Comparison of ENCODE assay signal across 1 cellular context in genomic region chr9:133458643-133459312, GRCh38.
TF ChIP-seq lines count a peak whose summit lies in the region.

No MANE protein-coding gene starts in this region.

TF ChIP-seq in IMR-90, 13 proteins besides CTCF, POLR2A, EP300 and RAD21:
- TF ChIP-seq CHD1 (IDR thresholded peaks at IDR 0.05; ENCODE audit: low read depth, low read length): no peak
- no peak for TF ChIP-seq BHLHE40 (IDR thresholded peaks at IDR 0.05; ENCODE audit: low read depth, low read length)
- no peak for TF ChIP-seq MXI1 (IDR thresholded peaks at IDR 0.05; ENCODE audit: borderline replicate concordance, low read depth, low read length)
- TF ChIP-seq MAZ (IDR thresholded peaks at IDR 0.05; ENCODE audit: borderline replicate concordance, low read depth, low read length): no peak
- no peak for TF ChIP-seq NFE2L2 (IDR thresholded peaks at IDR 0.05; ENCODE audit: low read depth, low read length)
- no peak for TF ChIP-seq SMC3 (IDR thresholded peaks at IDR 0.05; ENCODE audit: low read depth, low read length)
- TF ChIP-seq, protein P1, sequence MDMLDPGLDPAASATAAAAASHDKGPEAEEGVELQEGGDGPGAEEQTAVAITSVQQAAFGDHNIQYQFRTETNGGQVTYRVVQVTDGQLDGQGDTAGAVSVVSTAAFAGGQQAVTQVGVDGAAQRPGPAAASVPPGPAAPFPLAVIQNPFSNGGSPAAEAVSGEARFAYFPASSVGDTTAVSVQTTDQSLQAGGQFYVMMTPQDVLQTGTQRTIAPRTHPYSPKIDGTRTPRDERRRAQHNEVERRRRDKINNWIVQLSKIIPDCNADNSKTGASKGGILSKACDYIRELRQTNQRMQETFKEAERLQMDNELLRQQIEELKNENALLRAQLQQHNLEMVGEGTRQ (IDR thresholded peaks at IDR 0.05; ENCODE audit: low read depth, low read length): no peak
- no peak for TF ChIP-seq FOS (IDR thresholded peaks at IDR 0.05; ENCODE audit: low read depth, low read length)
- TF ChIP-seq RFX5 (IDR thresholded peaks at IDR 0.05; ENCODE audit: low read depth, low read length): no peak
